Comparison of ENCODE assay signal across 24 cellular contexts in the genomic region with DNA sequence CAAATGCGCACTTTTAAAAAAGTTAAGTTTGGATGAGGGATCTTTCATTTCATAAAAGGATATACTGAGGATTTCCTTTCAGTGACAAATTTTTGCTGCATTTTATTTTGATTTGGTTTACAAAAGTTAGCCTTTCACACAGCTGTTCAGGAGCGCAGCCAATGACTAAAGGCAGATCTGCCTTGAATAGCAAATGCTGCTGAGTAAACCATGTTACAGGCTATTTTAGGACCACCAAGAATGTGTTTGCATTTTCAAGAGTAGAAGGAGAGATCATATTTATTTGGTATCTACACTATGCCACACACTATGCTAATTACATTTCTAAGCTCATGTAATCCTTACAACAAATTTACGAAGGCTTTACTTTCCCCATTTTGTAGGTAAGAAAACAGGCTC.
"Had no signal": no experiment of that assay in that cellular context is flagged by ENCODE, and none has a peak within 500 bp of the region (broad histone marks: within the 10 kb centered on the region; RNA-seq: fewer than 3 reads in every experiment).

No MANE protein-coding gene starts in this region.

- H3K27me3 ChIP-seq: esophagus squamous epithelium, sigmoid colon, spleen, suprapubic skin, transverse colon, vagina had no signal

- H3K4me3 ChIP-seq: esophagus squamous epithelium, lower lobe of right lung, prostate gland, sigmoid colon, skin epidermis, spleen, suprapubic skin, transverse colon, vagina had no signal

- H3K9me3 ChIP-seq: esophagus squamous epithelium, lower lobe of right lung, prostate gland, sigmoid colon, spleen, suprapubic skin, transverse colon, vagina had no signal

- H3K4me1 Mint-ChIP-seq: stimulated activated naive B cell treated with anti-CD40 and anti-IgM and Interleukin-4, amounts not matched to agents 10 μg/mL and 1 μg/mL and 100 μg/mL, for 72 hours had no signal

- H3K27me3 Mint-ChIP-seq: effector memory CD8-positive, alpha-beta T cell; naive B cell; stimulated activated naive B cell treated with anti-CD40 and anti-IgM and Interleukin-4, amounts not matched to agents 10 μg/mL and 1 μg/mL and 100 μg/mL, for 72 hours; stimulated activated naive CD8-positive, alpha-beta T cell treated with anti-CD3 and anti-CD28 coated beads, Interleukin-15, Interleukin-2, amounts not matched to agents 100 ng/mL and 50 ng/mL, for 24 hours had no signal

- FAIRE-seq: endometrium, frontal cortex, keratinocyte had no signal

- H3K36me3 Mint-ChIP-seq: immature natural killer cell; naive B cell; stimulated activated naive B cell treated with anti-CD40 and anti-IgM and Interleukin-4, amounts not matched to agents 10 μg/mL and 1 μg/mL and 100 μg/mL, for 72 hours had no signal

- ATAC-seq: left ventricle myocardium superior; lower lobe of right lung; right cardiac atrium; stimulated activated naive B cell treated with anti-CD40 and anti-IgM and Interleukin-4, amounts not matched to agents 10 μg/mL and 1 μg/mL and 100 μg/mL, for 72 hours had no signal

- H3K9me3 Mint-ChIP-seq: effector memory CD8-positive, alpha-beta T cell; immature natural killer cell; stimulated activated naive B cell treated with anti-CD40 and anti-IgM and Interleukin-4, amounts not matched to agents 10 μg/mL and 1 μg/mL and 100 μg/mL, for 72 hours; stimulated activated naive CD8-positive, alpha-beta T cell treated with anti-CD3 and anti-CD28 coated beads, Interleukin-15, Interleukin-2, amounts not matched to agents 100 ng/mL and 50 ng/mL, for 24 hours had no signal

- DNase-seq: cortex of kidney; effector memory CD8-positive, alpha-beta T cell; erythroblast; esophagus squamous epithelium; hypothalamus; left ventricle myocardium superior; lower lobe of right lung; naive B cell; nephron progenitor cell; nucleus accumbens; right cardiac atrium; sigmoid colon; spleen; stimulated activated naive B cell treated with anti-CD40 and anti-IgM and Interleukin-4, amounts not matched to agents 10 μg/mL and 1 μg/mL and 100 μg/mL, for 72 hours; transverse colon had no signal

- H3K27ac Mint-ChIP-seq: effector memory CD8-positive, alpha-beta T cell; nephron progenitor cell; stimulated activated naive B cell treated with anti-CD40 and anti-IgM and Interleukin-4, amounts not matched to agents 10 μg/mL and 1 μg/mL and 100 μg/mL, for 72 hours; stimulated activated naive CD8-positive, alpha-beta T cell treated with anti-CD3 and anti-CD28 coated beads, Interleukin-15, Interleukin-2, amounts not matched to agents 100 ng/mL and 50 ng/mL, for 24 hours had no signal

- H3K4me1 ChIP-seq: lower lobe of right lung, prostate gland, sigmoid colon, spleen, suprapubic skin, transverse colon, vagina had no signal

- H3K4me3 Mint-ChIP-seq: effector memory CD8-positive, alpha-beta T cell; naive B cell; nephron progenitor cell; stimulated activated naive B cell treated with anti-CD40 and anti-IgM and Interleukin-4, amounts not matched to agents 10 μg/mL and 1 μg/mL and 100 μg/mL, for 72 hours; stimulated activated naive CD8-positive, alpha-beta T cell treated with anti-CD3 and anti-CD28 coated beads, Interleukin-15, Interleukin-2, amounts not matched to agents 100 ng/mL and 50 ng/mL, for 24 hours had no signal

- H3K36me3 ChIP-seq: esophagus squamous epithelium, lower lobe of right lung, prostate gland, sigmoid colon, spleen, suprapubic skin, transverse colon, vagina had no signal

- H3K27ac ChIP-seq: esophagus squamous epithelium, lower lobe of right lung, prostate gland, sigmoid colon, skin epidermis, spleen, suprapubic skin, transverse colon, vagina had no signal
